In genomic region chr2:19312949-19313348, GRCh38 we compare ENCODE assay signal across 9 cellular contexts. TPM values are rescaled to one million over a fixed set of nuclear protein-coding genes. Genes with fewer than 3 reads are reported as not detected.
DNase-seq lines count a peak whose midpoint lies in the region; ATAC-seq and TF ChIP-seq lines count a peak whose summit lies in the region.
"Had no signal": no experiment of that assay in that cellular context is flagged by ENCODE, and none has a peak within 500 bp of the region (broad histone marks: within the 10 kb centered on the region; RNA-seq: fewer than 3 reads in every experiment).

No MANE protein-coding gene starts in this region.

- H2AFZ ChIP-seq in mammary epithelial cell (ENCODE audit: low read depth, low read length) = no peak overlapping the region

- DNase-seq in mammary epithelial cell (peak; percentile 29), pons (ENCODE audit: low spot score) (peak; percentile 12), GM19238 (ENCODE audit: insufficient read length, low spot score) (no peak), NCI-H345 treated with DMSO at 0.1 percent for 48 hours (lab: John Stamatoyannopoulos, UW; ENCODE audit: unreplicated experiment) (no peak), SHP77 treated with DMSO at 0.1 percent for 48 hours (lab: John Stamatoyannopoulos, UW) (no peak)
- no peak for DNase-seq in effector memory CD4-positive, alpha-beta T cell

- in situ Hi-C loops in mammary epithelial cell (cut with MboI; ENCODE audit: low sequenced_read_pairs in 2 of 2) = no loop called here

- ATAC-seq in GM18861 (IDR thresholded peaks at IDR 0.05; ENCODE audit: unreplicated experiment) (peak; percentile 86), HG03457 (IDR thresholded peaks at IDR 0.05; ENCODE audit: unreplicated experiment) (peak; percentile 65)
- ATAC-seq: naive thymus-derived CD4-positive, alpha-beta T cell had no signal

- H3K36me3 ChIP-seq in mammary epithelial cell (ENCODE audit: insufficient read depth, low read length) = no peaks in the 10 kb centered on the region
- H3K36me3 ChIP-seq in effector memory CD4-positive, alpha-beta T cell (ENCODE audit: control insufficient read depth, insufficient read depth, low read length) = no peaks in the 10 kb centered on the region

- H3K27ac ChIP-seq in mammary epithelial cell (ENCODE audit: insufficient read depth, low read depth, low read length) = no peak overlapping the region
- no peak overlapping the region for H3K27ac ChIP-seq in effector memory CD4-positive, alpha-beta T cell (ENCODE audit: insufficient read depth, low read length, poor library complexity, severe bottlenecking)

- no peaks in the 10 kb centered on the region for H3K4me1 ChIP-seq in mammary epithelial cell (ENCODE audit: insufficient read depth, low read length)
- no peaks in the 10 kb centered on the region for H3K4me1 ChIP-seq in effector memory CD4-positive, alpha-beta T cell (ENCODE audit: control insufficient read depth, insufficient read depth, low read length, poor library complexity, severe bottlenecking)

- H4K20me1 ChIP-seq in mammary epithelial cell (ENCODE audit: insufficient read depth, low read length) = no peaks in the 10 kb centered on the region

- no peaks in the 10 kb centered on the region for H3K79me2 ChIP-seq in mammary epithelial cell (ENCODE audit: insufficient read depth, low read length)

- TF ChIP-seq CTCF in mammary epithelial cell (conservative IDR thresholded peaks at IDR 0.05 in 1 of 2, IDR thresholded peaks at IDR 0.05 in 1 of 2; ENCODE audit: extremely low read depth in 1 of 2, insufficient read depth in 1 of 2, low read depth in 1 of 2, low read length in 2 of 2) = peak; percentile 26 to 42

- no peak overlapping the region for H3K4me3 ChIP-seq in mammary epithelial cell (replicated peaks in 1 of 3; ENCODE audit: insufficient read depth in 1 of 3, low read depth in 2 of 3, low read length in 3 of 3)
- H3K4me3 ChIP-seq in effector memory CD4-positive, alpha-beta T cell (ENCODE audit: insufficient read depth, low read depth, low read length, poor library complexity, severe bottlenecking) = no peak overlapping the region

- dilution Hi-C loops in mammary epithelial cell (cut with HindIII; ENCODE audit: low sequenced_read_pairs) = no loop called here

- CTCF ChIA-PET in mammary epithelial cell (lab: Charles Lee; ENCODE audit: low non-redundant PET) = interaction anchor here (0.6 kb wide), 1 partner anchor 50 kb away, joined by 5 read pairs; no protein-coding TSS in a partner anchor

- H3K4me2 ChIP-seq in mammary epithelial cell (ENCODE audit: insufficient read depth, low read depth, low read length) = no peak overlapping the region

- no peaks in the 10 kb centered on the region for H3K9me3 ChIP-seq in mammary epithelial cell (replicated peaks; ENCODE audit: insufficient read depth, low read length)
- no peaks in the 10 kb centered on the region for H3K9me3 ChIP-seq in effector memory CD4-positive, alpha-beta T cell (ENCODE audit: control insufficient read depth, low read length)

- intact Hi-C loops in mammary epithelial cell (cut with micrococcal nuclease) = no loop called here

- no peaks in the 10 kb centered on the region for H3K27me3 ChIP-seq in mammary epithelial cell (ENCODE audit: insufficient read depth, low read length)
- no peaks in the 10 kb centered on the region for H3K27me3 ChIP-seq in effector memory CD4-positive, alpha-beta T cell (replicated peaks; ENCODE audit: control insufficient read depth, insufficient read depth, low read length, poor library complexity, severe bottlenecking)

- no TSS peak for BruUV-seq in mammary epithelial cell (replicated peaks; lab: Mats Ljungman, UMichigan)

- no peak overlapping the region for H3K9ac ChIP-seq in mammary epithelial cell (ENCODE audit: insufficient read depth, low read length)

RNA-seq across cellular contexts. Expression of gene OSR1, which starts 45.5 kb away (rescaled TPM):
- total RNA-seq in mammary epithelial cell = 10 to 100 TPM; 37.8 to 45.9 TPM
- polyA plus RNA-seq in mammary epithelial cell = 31.8 TPM
- 19.6 TPM for polyA minus RNA-seq in mammary epithelial cell
- total RNA-seq: naive thymus-derived CD4-positive, alpha-beta T cell had no signal
- polyA plus RNA-seq: naive thymus-derived CD4-positive, alpha-beta T cell had no signal

Comparison
In these comparisons a context has a peak if more than half of its experiments do, and no peak if none do; other contexts are left out.
1. DNase-seq: peak in mammary epithelial cell (single experiment) and pons (single experiment); none in effector memory CD4-positive, alpha-beta T cell (0 of 3), GM19238 (single experiment), NCI-H345 treated with DMSO at 0.1 percent for 48 hours (single experiment) and SHP77 treated with DMSO at 0.1 percent for 48 hours (single experiment).